Comparison of ENCODE assay signal across 2 cellular contexts in the genomic region with DNA sequence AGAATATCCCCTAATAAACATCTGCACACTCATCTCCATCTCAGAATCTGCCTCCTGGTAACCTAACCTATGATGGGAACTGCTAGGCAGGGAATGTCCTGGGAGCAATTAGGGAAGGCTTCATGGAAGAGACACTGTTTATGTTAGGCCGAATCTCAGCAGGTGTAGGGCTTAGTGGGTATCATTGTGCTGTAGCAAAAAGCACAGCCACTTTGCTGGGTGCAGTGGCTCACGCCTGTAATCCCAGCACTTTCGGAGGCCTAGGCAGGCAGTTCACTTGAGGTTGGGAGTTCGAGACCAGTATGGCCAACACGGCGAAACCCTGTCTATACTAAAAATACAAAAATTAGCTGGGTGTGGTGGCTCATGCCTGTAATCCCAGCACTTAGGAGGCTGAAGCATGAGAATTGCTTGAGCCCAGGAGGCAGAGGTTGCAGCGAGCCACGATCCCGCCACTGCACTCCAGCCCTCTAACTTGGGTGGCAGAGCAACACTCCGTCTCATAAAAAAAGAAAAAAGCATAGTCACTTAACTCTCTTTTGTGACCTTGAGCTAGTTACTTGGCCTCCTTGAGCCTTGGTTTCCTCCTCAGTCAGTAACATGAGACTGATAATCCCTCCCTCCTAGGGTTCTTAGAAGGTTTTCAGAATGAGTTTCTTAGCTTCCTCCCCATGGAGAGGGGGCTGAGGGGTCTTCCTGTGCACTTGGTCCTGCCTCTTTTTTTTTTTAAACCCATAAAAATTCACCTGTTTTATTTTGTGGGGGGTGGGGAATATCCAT.
TF ChIP-seq lines count a peak whose summit lies in the region.

No MANE protein-coding gene starts in this region.

TF ChIP-seq in GM23338, 12 proteins besides CTCF, POLR2A, EP300 and RAD21:
- TF ChIP-seq CREB1 (CRISPR knock-in tag; IDR thresholded peaks at IDR 0.05; ENCODE audit: low read depth) = no peak
- no peak for TF ChIP-seq ZNF331 (CRISPR knock-in tag; IDR thresholded peaks at IDR 0.05; ENCODE audit: low read depth)
- TF ChIP-seq, protein P1, sequence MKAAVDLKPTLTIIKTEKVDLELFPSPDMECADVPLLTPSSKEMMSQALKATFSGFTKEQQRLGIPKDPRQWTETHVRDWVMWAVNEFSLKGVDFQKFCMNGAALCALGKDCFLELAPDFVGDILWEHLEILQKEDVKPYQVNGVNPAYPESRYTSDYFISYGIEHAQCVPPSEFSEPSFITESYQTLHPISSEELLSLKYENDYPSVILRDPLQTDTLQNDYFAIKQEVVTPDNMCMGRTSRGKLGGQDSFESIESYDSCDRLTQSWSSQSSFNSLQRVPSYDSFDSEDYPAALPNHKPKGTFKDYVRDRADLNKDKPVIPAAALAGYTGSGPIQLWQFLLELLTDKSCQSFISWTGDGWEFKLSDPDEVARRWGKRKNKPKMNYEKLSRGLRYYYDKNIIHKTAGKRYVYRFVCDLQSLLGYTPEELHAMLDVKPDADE (IDR thresholded peaks at IDR 0.05) = no peak

TF ChIP-seq in endothelial cell of umbilical vein, 7 proteins besides CTCF, POLR2A, EP300 and RAD21:
- TF ChIP-seq MAX (IDR thresholded peaks at IDR 0.05; ENCODE audit: insufficient read depth, insufficient read length) (no peak), GATA2 (IDR thresholded peaks at IDR 0.05; ENCODE audit: insufficient read depth, insufficient read length, low read depth, low read length) (no peak), FOS (IDR thresholded peaks at IDR 0.05; ENCODE audit: borderline replicate concordance, insufficient read depth, low read length) (no peak), JUN (IDR thresholded peaks at IDR 0.05; ENCODE audit: borderline replicate concordance, insufficient read depth, insufficient read length, low read depth) (no peak), EZH2 (IDR thresholded peaks at IDR 0.05; ENCODE audit: borderline replicate concordance, low read depth, low read length, severe bottlenecking) (no peak), MYC (IDR thresholded peaks at IDR 0.05; ENCODE audit: low read depth, low read length) (no peak), POLR2AphosphoS5 (IDR thresholded peaks at IDR 0.05; ENCODE audit: insufficient read depth, low read depth, low read length) (no peak)
